Comparison of ENCODE assay signal across 24 cellular contexts in the genomic region with DNA sequence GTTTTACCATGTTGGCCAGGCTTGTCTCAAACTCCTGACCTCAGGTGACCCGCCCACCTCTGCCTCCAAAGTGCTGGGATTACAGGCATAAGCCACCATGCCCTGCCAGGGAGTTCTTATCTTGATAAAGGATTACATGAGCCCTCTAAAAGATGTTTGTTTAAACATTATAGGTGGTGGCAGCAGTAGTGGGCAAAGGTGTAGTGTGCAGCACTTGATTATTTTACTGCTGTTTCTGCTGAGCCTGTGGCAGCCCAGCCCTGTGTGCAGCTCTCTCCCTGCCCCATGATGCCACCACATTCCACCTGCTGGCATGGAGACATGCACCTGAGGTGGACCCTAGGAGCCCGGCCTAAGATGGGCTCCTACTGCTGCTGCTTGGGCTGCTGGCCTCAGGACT.
"Had no signal": no experiment of that assay in that cellular context is flagged by ENCODE, and none has a peak within 500 bp of the region (broad histone marks: within the 10 kb centered on the region; RNA-seq: fewer than 3 reads in every experiment).

No MANE protein-coding gene starts in this region.

- H3K36me3 ChIP-seq: neural progenitor cell, ovary, uterus had no signal

- H3K27ac ChIP-seq: left lung, neural progenitor cell, ovary, skin epidermis, stomach, testis, thyroid gland, uterus had no signal

- H2AFZ ChIP-seq: neural progenitor cell had no signal

- H3K9ac ChIP-seq: neural progenitor cell had no signal

- H3K9me3 ChIP-seq: testis, thyroid gland, uterus had no signal

- H3K4me3 ChIP-seq: left lung, lung, neural progenitor cell, ovary, skin epidermis, stomach, testis, thyroid gland, uterus had no signal

- ATAC-seq: left cardiac atrium; left lung; naive thymus-derived CD8-positive, alpha-beta T cell; right cardiac atrium; sciatic nerve; stimulated activated naive B cell treated with anti-CD40 and anti-IgM and Interleukin-4, amounts not matched to agents 10 μg/mL and 1 μg/mL and 100 μg/mL, for 72 hours; stimulated activated naive CD8-positive, alpha-beta T cell treated with anti-CD3 and anti-CD28 coated beads, Interleukin-15, Interleukin-2, amounts not matched to agents 100 U/mL and 50 U/mL, for 24 hours had no signal

- DNase-seq: head of caudate nucleus; hippocampal formation; kidney glomerular epithelial cell; left cardiac atrium; left lung; mesendoderm; naive thymus-derived CD8-positive, alpha-beta T cell; ovary; right cardiac atrium; stimulated activated CD4-positive, alpha-beta T cell treated with anti-CD3 and anti-CD28 coated beads, Interleukin-12 subunit alpha, Interleukin-12 subunit beta, amount 100 ng/mL, for 4 hours; stimulated activated CD4-positive, alpha-beta T cell treated with anti-CD3 and anti-CD28 coated beads, Interleukin-15, amount 100 ng/mL, for 24 hours; stimulated activated CD4-positive, alpha-beta T cell treated with anti-CD3 and anti-CD28 coated beads, Interleukin-2, amount 100 ng/mL, for 24 hours; stimulated activated CD4-positive, alpha-beta T cell treated with anti-CD3 and anti-CD28 coated beads, Interleukin-4, amount 100 ng/mL, for 1 hour; stimulated activated naive B cell treated with anti-CD40 and anti-IgM and Interleukin-4, amounts not matched to agents 10 μg/mL and 1 μg/mL and 100 μg/mL, for 72 hours; stimulated activated naive CD8-positive, alpha-beta T cell treated with anti-CD3 and anti-CD28 coated beads, Interleukin-15, Interleukin-2, amounts not matched to agents 100 U/mL and 50 U/mL, for 24 hours; stomach; testis; thyroid gland; uterus had no signal

- FAIRE-seq: keratinocyte had no signal

- H3K4me2 ChIP-seq: neural progenitor cell had no signal

- H3K27me3 ChIP-seq: left lung, neural progenitor cell, ovary, stomach, testis, thyroid gland, uterus had no signal

- H3K4me1 ChIP-seq: left lung, neural progenitor cell, stomach, testis, thyroid gland, uterus had no signal
